14 cellular contexts compared by ENCODE assay signal in genomic region chr7:114835861-114836260, GRCh38.
A peak's percentile ranks its signal among the peaks of the same experiment; 100 is the strongest.
DNase-seq lines count a peak whose midpoint lies in the region; ATAC-seq and TF ChIP-seq lines count a peak whose summit lies in the region.
"Had no signal": no experiment of that assay in that cellular context is flagged by ENCODE, and none has a peak within 500 bp of the region (broad histone marks: within the 10 kb centered on the region; RNA-seq: fewer than 3 reads in every experiment).

No MANE protein-coding gene starts in this region.

- DNase-seq in natural killer cell treated with Interleukin-12 subunit alpha and Interleukin-12 subunit beta and Interleukin-15 and Interleukin-18, amount 100 ng/mL, for 72 hours (ENCODE audit: low spot score) = no peak
- DNase-seq in natural killer cell = no peak
- DNase-seq in NCI-H69 (lab: John Stamatoyannopoulos, UW) = peak; percentile 80
- peak; percentile 36 for DNase-seq in epithelial cell of esophagus (ENCODE audit: low read depth)
- DNase-seq in GM23338 (ENCODE audit: low spot score) = no peak
- no peak for DNase-seq in amniotic stem cell (lab: John Stamatoyannopoulos, UW)
- no peak for DNase-seq in left lung
- DNase-seq: C1 segment of cervical spinal cord; CD4-positive, alpha-beta T cell; DMS79 had no signal

- H3K27me3 Mint-ChIP-seq in natural killer cell treated with Interleukin-12 subunit alpha and Interleukin-12 subunit beta and Interleukin-15 and Interleukin-18, amount 100 ng/mL, for 72 hours = peaks cover 0 to 13% of the 10 kb centered on the region in 2 donors
- H3K27me3 Mint-ChIP-seq in natural killer cell (ENCODE audit: low read depth in 2 of 2) (peaks cover 0 to 7% of the 10 kb centered on the region in 2 donors), GM23338 (ENCODE audit: insufficient read depth, low read depth, poor library complexity) (peaks cover 5% of the 10 kb centered on the region)
- no peaks in the 10 kb centered on the region for H3K27me3 Mint-ChIP-seq in activated T-helper 17 cell treated with anti-CD3 and anti-CD28 coated beads, Interleukin-2, amount 50 U/mL, for 72 hours
- H3K27me3 Mint-ChIP-seq: B cell; CD4-positive, alpha-beta T cell had no signal

- H3K27ac Mint-ChIP-seq in natural killer cell treated with Interleukin-12 subunit alpha and Interleukin-12 subunit beta and Interleukin-15 and Interleukin-18, amount 100 ng/mL, for 72 hours = no peak overlapping the region
- H3K27ac Mint-ChIP-seq in natural killer cell (no peak overlapping the region), GM23338 (no peak overlapping the region)
- H3K27ac Mint-ChIP-seq in activated T-helper 17 cell treated with anti-CD3 and anti-CD28 coated beads, Interleukin-2, amount 50 U/mL, for 72 hours = peak overlapping the region; percentile 26
- H3K27ac Mint-ChIP-seq: B cell; CD4-positive, alpha-beta T cell had no signal

- no peaks in the 10 kb centered on the region for H3K4me1 ChIP-seq in GM23338 (ENCODE audit: insufficient read depth)
- H3K4me1 ChIP-seq in left lung = no peaks in the 10 kb centered on the region

- H3F3A ChIP-seq in GM23338 (replicated peaks; ENCODE audit: low read depth) = no peaks in the 10 kb centered on the region

- no peaks in the 10 kb centered on the region for H3K79me2 ChIP-seq in GM23338 (replicated peaks; ENCODE audit: insufficient read depth)

- no peaks in the 10 kb centered on the region for H3K36me3 Mint-ChIP-seq in natural killer cell treated with Interleukin-12 subunit alpha and Interleukin-12 subunit beta and Interleukin-15 and Interleukin-18, amount 100 ng/mL, for 72 hours
- H3K36me3 Mint-ChIP-seq in natural killer cell (no peaks in the 10 kb centered on the region), GM23338 (ENCODE audit: low read depth) (no peaks in the 10 kb centered on the region)
- H3K36me3 Mint-ChIP-seq in activated T-helper 17 cell treated with anti-CD3 and anti-CD28 coated beads, Interleukin-2, amount 50 U/mL, for 72 hours (ENCODE audit: low read depth) = no peaks in the 10 kb centered on the region

- no peaks in the 10 kb centered on the region for H3K36me3 ChIP-seq in GM23338 (ENCODE audit: insufficient read depth)
- no peaks in the 10 kb centered on the region for H3K36me3 ChIP-seq in left lung

- TF ChIP-seq CTCF in natural killer cell (IDR thresholded peaks at IDR 0.05) (no peak), epithelial cell of esophagus (IDR thresholded peaks at IDR 0.05; ENCODE audit: insufficient read depth, low read depth, low read length, missing control alignments) (no peak), GM23338 (conservative IDR thresholded peaks at IDR 0.05; ENCODE audit: low read depth in 2 of 2) (no peak), left lung (IDR thresholded peaks at IDR 0.05) (no peak)

- no peak overlapping the region for H3K4me2 ChIP-seq in GM23338

- H3K27ac ChIP-seq in GM23338 (ENCODE audit: low read depth) (no peak overlapping the region), left lung (no peak overlapping the region)

- no peaks in the 10 kb centered on the region for H3K9me2 ChIP-seq in GM23338 (ENCODE audit: insufficient read depth)

- intact Hi-C loops in natural killer cell (cut with micrococcal nuclease) = no loop called here
- intact Hi-C loops in left lung (cut with DNase I) = no loop called here

- no peaks in the 10 kb centered on the region for H3K9me3 ChIP-seq in left lung

- H4K20me1 ChIP-seq in GM23338 (replicated peaks; ENCODE audit: insufficient read depth) = no peaks in the 10 kb centered on the region

- peaks cover 0 to 25% of the 10 kb centered on the region in 2 donors for H3K4me1 Mint-ChIP-seq in natural killer cell treated with Interleukin-12 subunit alpha and Interleukin-12 subunit beta and Interleukin-15 and Interleukin-18, amount 100 ng/mL, for 72 hours (ENCODE audit: low read depth in 2 of 2)
- H3K4me1 Mint-ChIP-seq in natural killer cell (no peaks in the 10 kb centered on the region), GM23338 (no peaks in the 10 kb centered on the region)
- peaks cover 9% of the 10 kb centered on the region for H3K4me1 Mint-ChIP-seq in activated T-helper 17 cell treated with anti-CD3 and anti-CD28 coated beads, Interleukin-2, amount 50 U/mL, for 72 hours

- no peak overlapping the region for H3K4me3 ChIP-seq in epithelial cell of esophagus (ENCODE audit: low read length)
- no peak overlapping the region for H3K4me3 ChIP-seq in GM23338
- no peak overlapping the region for H3K4me3 ChIP-seq in left lung

- no peaks in the 10 kb centered on the region for H3K27me3 ChIP-seq in GM23338 (ENCODE audit: insufficient read depth)
- H3K27me3 ChIP-seq in left lung = no peaks in the 10 kb centered on the region

- H3K9me3 Mint-ChIP-seq in natural killer cell treated with Interleukin-12 subunit alpha and Interleukin-12 subunit beta and Interleukin-15 and Interleukin-18, amount 100 ng/mL, for 72 hours = no peaks in the 10 kb centered on the region
- H3K9me3 Mint-ChIP-seq in natural killer cell (no peaks in the 10 kb centered on the region), GM23338 (no peaks in the 10 kb centered on the region)
- H3K9me3 Mint-ChIP-seq in activated T-helper 17 cell treated with anti-CD3 and anti-CD28 coated beads, Interleukin-2, amount 50 U/mL, for 72 hours = no peaks in the 10 kb centered on the region
- H3K9me3 Mint-ChIP-seq: CD4-positive, alpha-beta T cell had no signal

- peak overlapping the region; percentile 37 for H3K4me3 Mint-ChIP-seq in natural killer cell treated with Interleukin-12 subunit alpha and Interleukin-12 subunit beta and Interleukin-15 and Interleukin-18, amount 100 ng/mL, for 72 hours
- H3K4me3 Mint-ChIP-seq in natural killer cell (no peak overlapping the region), GM23338 (no peak overlapping the region)
- H3K4me3 Mint-ChIP-seq in activated T-helper 17 cell treated with anti-CD3 and anti-CD28 coated beads, Interleukin-2, amount 50 U/mL, for 72 hours = no peak overlapping the region
- H3K4me3 Mint-ChIP-seq: B cell; CD4-positive, alpha-beta T cell had no signal

- ATAC-seq in natural killer cell treated with Interleukin-12 subunit alpha and Interleukin-12 subunit beta and Interleukin-15 and Interleukin-18, amount 100 ng/mL, for 72 hours = no peak
- ATAC-seq in natural killer cell (no peak), GM23338 (no peak), left lung (no peak)
- no peak for ATAC-seq in activated T-helper 17 cell treated with anti-CD3 and anti-CD28 coated beads, Interleukin-2, amount 50 U/mL, for 72 hours (replicated peaks)
- ATAC-seq: HCT116, HepG2 had no signal

- no peak overlapping the region for H2AFZ ChIP-seq in GM23338

TF ChIP-seq in GM23338, 12 proteins besides CTCF, POLR2A, EP300 and RAD21:
- TF ChIP-seq ZNF462 (CRISPR knock-in tag; IDR thresholded peaks at IDR 0.05) = no peak

Comparison
In these comparisons a context has a peak if more than half of its experiments do, and no peak if none do; other contexts are left out.
1. DNase-seq: peak in NCI-H69 (single experiment) and epithelial cell of esophagus (single experiment); none in natural killer cell treated with Interleukin-12 subunit alpha and Interleukin-12 subunit beta and Interleukin-15 and Interleukin-18, amount 100 ng/mL, for 72 hours (single experiment), natural killer cell (single experiment), GM23338 (single experiment), amniotic stem cell (single experiment) and left lung (0 of 2).